In the genomic region with DNA sequence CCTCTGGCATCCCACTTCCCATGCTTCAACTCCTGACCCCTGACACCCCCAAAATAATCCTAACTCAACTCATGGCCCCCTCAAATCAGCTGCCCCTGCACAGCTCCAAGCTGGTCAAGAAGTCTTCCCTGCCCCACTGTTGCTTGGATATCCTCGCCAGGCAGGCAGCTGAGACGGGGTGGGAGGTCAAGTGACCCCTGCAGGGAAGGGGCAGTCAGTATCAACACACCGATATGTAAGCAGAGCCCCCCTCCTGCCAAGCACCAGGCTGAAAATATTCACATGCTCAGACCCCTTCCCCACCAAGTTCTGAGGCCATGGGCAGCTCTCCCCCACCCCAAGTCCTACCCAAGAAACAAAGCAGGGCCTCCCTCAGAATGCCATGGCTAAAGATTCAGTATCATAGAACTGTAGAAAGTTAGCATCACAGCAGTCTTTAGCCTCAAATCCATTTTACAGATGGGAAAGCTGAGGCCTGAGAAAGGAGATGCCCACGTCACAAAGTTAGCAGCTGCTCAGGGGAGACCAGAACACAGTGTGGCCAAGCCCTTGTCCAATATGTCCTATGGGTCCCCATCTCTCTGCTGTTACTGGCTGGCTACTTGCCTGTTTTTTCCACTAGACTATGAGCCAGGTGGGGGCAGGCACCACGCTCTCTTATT, we compare ENCODE assay signal across 1 cellular context.
TF ChIP-seq lines count a peak whose summit lies in the region.

No MANE protein-coding gene starts in this region.

TF ChIP-seq in IMR-90, 13 proteins besides CTCF, POLR2A, EP300 and RAD21:
- TF ChIP-seq, protein P1, sequence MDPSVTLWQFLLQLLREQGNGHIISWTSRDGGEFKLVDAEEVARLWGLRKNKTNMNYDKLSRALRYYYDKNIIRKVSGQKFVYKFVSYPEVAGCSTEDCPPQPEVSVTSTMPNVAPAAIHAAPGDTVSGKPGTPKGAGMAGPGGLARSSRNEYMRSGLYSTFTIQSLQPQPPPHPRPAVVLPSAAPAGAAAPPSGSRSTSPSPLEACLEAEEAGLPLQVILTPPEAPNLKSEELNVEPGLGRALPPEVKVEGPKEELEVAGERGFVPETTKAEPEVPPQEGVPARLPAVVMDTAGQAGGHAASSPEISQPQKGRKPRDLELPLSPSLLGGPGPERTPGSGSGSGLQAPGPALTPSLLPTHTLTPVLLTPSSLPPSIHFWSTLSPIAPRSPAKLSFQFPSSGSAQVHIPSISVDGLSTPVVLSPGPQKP (IDR thresholded peaks at IDR 0.05; ENCODE audit: borderline replicate concordance, low read depth, low read length), result no peak
- no peak for TF ChIP-seq MAFK (IDR thresholded peaks at IDR 0.05; ENCODE audit: low read depth, low read length)
